ENCODE assay signal across 8 cellular contexts in the genomic region with DNA sequence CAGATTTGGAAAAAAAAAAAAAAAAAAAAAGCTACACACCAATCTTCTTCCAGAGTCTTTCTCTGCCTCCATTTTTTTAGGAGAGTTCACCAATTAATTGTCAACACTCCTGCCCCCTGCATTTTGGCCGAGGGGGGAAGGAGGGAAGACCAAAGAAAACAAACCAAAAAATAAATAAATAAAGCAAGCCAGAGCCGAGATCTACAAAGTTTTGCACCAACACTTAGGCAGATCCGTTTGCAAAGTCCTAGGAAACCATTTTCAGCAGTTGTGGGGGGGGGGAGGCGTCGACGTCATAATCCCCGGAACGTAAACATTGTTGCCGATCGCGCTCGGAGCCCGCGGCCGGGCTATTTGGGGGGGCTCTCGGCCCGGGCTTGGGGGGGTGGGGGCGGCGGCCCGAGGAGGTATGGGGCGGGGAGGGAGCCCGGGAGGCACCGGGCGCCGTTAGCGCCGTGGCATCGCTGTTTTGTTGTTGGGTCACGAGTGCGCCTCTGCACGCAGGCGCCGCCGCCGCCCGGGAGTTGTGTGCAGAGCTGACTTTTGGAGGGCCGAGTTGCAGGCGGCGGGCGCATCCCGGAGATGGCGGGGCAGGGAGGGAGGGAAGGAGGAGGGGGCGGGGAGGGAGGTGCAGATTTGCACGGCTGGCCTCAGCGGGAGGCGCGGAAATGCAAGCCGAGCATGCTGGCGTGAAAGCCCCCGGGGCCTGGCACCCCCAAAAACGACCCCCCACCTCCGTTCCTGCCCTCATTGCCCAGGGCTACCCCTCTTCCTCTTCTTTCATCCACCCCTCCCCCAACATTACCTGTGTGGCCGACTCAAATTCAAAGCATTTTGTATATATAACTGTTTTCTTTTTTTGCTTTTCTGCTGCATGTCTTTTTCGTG. TPM values are rescaled to one million over a fixed set of nuclear protein-coding genes. Genes with fewer than 3 reads are reported as not detected.
DNase-seq lines count a peak whose midpoint lies in the region; ATAC-seq lines count a peak whose summit lies in the region.

No MANE protein-coding gene starts in this region.

- H3K9me3 Mint-ChIP-seq in CD8-positive, alpha-beta memory T cell: no peaks in the 10 kb centered on the region

- POLR2A ChIA-PET in CD8-positive, alpha-beta memory T cell (lab: Charles Lee): interaction anchor here (0.5 to 4.1 kb wide), 27 partner anchors 7 to 1287 kb away, joined by 3 to 93 read pairs (median 4); a partner anchor contains a TSS

- H3K27ac Mint-ChIP-seq in CD8-positive, alpha-beta memory T cell: peak overlapping the region; percentile 97 to 100 (median 99)

- peak; percentile 72 to 89 (median 73) for DNase-seq in CD8-positive, alpha-beta memory T cell
- DNase-seq in NOMO-1 (lab: John Stamatoyannopoulos, UW; ENCODE audit: unreplicated experiment in 2 of 2) (peak; percentile 42 to 51), epidermal melanocyte (ENCODE audit: insufficient read length, low spot score) (peak; percentile 57)
- DNase-seq in activated CD8-positive, alpha-beta memory T cell treated with anti-CD3 and anti-CD28 coated beads, Interleukin-2, amount 50 U/mL, for 48 hours: peak; percentile 84
- peak; percentile 55 for DNase-seq in stimulated activated CD8-positive, alpha-beta memory T cell treated with anti-CD3 and anti-CD28 coated beads, Interleukin-4, amount 100 ng/mL, for 24 hours (ENCODE audit: low read depth)

- peaks cover 41 to 73% (median 48%) of the 10 kb centered on the region in 3 donors for H3K4me1 Mint-ChIP-seq in CD8-positive, alpha-beta memory T cell

- peak overlapping the region; percentile 93 for H3K27ac ChIP-seq in CD8-positive, alpha-beta memory T cell (ENCODE audit: low read depth, low read length)

- peak overlapping the region; percentile 95 to 99 (median 98) for H3K4me3 Mint-ChIP-seq in CD8-positive, alpha-beta memory T cell

- CTCF ChIA-PET in CD8-positive, alpha-beta memory T cell (lab: Charles Lee): interaction anchor here (0.6 to 9.0 kb wide), 23 partner anchors 8 to 102 kb away, joined by 3 to 69 read pairs (median 4); a partner anchor contains a TSS

- H3K36me3 ChIP-seq in CD8-positive, alpha-beta memory T cell (ENCODE audit: insufficient read depth, low read length): no peaks in the 10 kb centered on the region

- H3K4me3 ChIP-seq in CD8-positive, alpha-beta memory T cell (ENCODE audit: low read length): peak overlapping the region; percentile 97
- peak overlapping the region; percentile 75 for H3K4me3 ChIP-seq in mononuclear cell (ENCODE audit: low read length)

- H3K4me1 ChIP-seq in CD8-positive, alpha-beta memory T cell (ENCODE audit: insufficient read depth, low read length): peaks cover 41% of the 10 kb centered on the region
- H3K4me1 ChIP-seq in mononuclear cell (ENCODE audit: insufficient read depth, low read length): peaks cover 49% of the 10 kb centered on the region

- H3K27me3 ChIP-seq in CD8-positive, alpha-beta memory T cell (ENCODE audit: insufficient read depth, low read length, poor library complexity, severe bottlenecking): no peaks in the 10 kb centered on the region
- H3K27me3 ChIP-seq in mononuclear cell (ENCODE audit: insufficient read depth, low read length): no peaks in the 10 kb centered on the region

- H3K9me3 ChIP-seq in CD8-positive, alpha-beta memory T cell (ENCODE audit: low read length): no peaks in the 10 kb centered on the region
- no peaks in the 10 kb centered on the region for H3K9me3 ChIP-seq in mononuclear cell (ENCODE audit: low read depth, low read length)

- peaks cover 0 to 25% (median 3%) of the 10 kb centered on the region in 3 donors for H3K36me3 Mint-ChIP-seq in CD8-positive, alpha-beta memory T cell

- ATAC-seq in HG02885 (IDR thresholded peaks at IDR 0.05; ENCODE audit: poor library complexity, unreplicated experiment) (peak; percentile 59), GM18502 (IDR thresholded peaks at IDR 0.05; ENCODE audit: poor library complexity, unreplicated experiment) (no peak)

- no peaks in the 10 kb centered on the region for H3K27me3 Mint-ChIP-seq in CD8-positive, alpha-beta memory T cell

RNA-seq across cellular contexts. Expression of a gene that starts 0.6 kb away (rescaled TPM):
- 10 to 100 TPM; 63.2 to 64.0 TPM for total RNA-seq in CD8-positive, alpha-beta memory T cell
- 18.3 TPM for polyA plus RNA-seq in CD8-positive, alpha-beta memory T cell
- 63.7 TPM for total RNA-seq in mononuclear cell

RNA-seq across cellular contexts. Expression of a gene that starts 46.1 kb away (rescaled TPM):
- total RNA-seq in CD8-positive, alpha-beta memory T cell: 10 to 100 TPM; 61.9 to 64.7 TPM
- polyA plus RNA-seq in CD8-positive, alpha-beta memory T cell: 237 TPM
- 31.3 TPM for total RNA-seq in mononuclear cell
